In genomic region chr5:133331866-133332731, GRCh38 we compare ENCODE assay signal across 27 cellular contexts.
DNase-seq lines count a peak whose midpoint lies in the region; ATAC-seq and TF ChIP-seq lines count a peak whose summit lies in the region.
"Had no signal": no experiment of that assay in that cellular context is flagged by ENCODE, and none has a peak within 500 bp of the region (broad histone marks: within the 10 kb centered on the region; RNA-seq: fewer than 3 reads in every experiment).

No MANE protein-coding gene starts in this region.

- POLR2A ChIA-PET in activated naive CD8-positive, alpha-beta T cell treated with anti-CD3 and anti-CD28 coated beads, Interleukin-2, amount 10 ng/mL, durations not matched to agents 7 days and 5 days (lab: Charles Lee) = no interaction called here
- POLR2A ChIA-PET in CD4-positive, alpha-beta memory T cell (lab: Charles Lee; ENCODE audit: partially characterized antibody) = no interaction called here

- H3K4me3 Mint-ChIP-seq in activated naive CD8-positive, alpha-beta T cell treated with anti-CD3 and anti-CD28 coated beads, Interleukin-2, amount 10 ng/mL, durations not matched to agents 7 days and 5 days = peak overlapping the region; percentile 54
- no peak overlapping the region for H3K4me3 Mint-ChIP-seq in CD4-positive, alpha-beta memory T cell
- H3K4me3 Mint-ChIP-seq: activated naive CD4-positive, alpha-beta T cell treated with anti-CD3 and anti-CD28 coated beads, Interleukin-2, amount 10 ng/mL, durations not matched to agents 7 days and 5 days had no signal

- H3K27ac ChIP-seq in upper lobe of right lung = no peak overlapping the region
- H3K27ac ChIP-seq in CD4-positive, alpha-beta memory T cell (ENCODE audit: low read depth, low read length) = no peak overlapping the region
- H3K27ac ChIP-seq: colonic mucosa, epithelial cell of prostate, psoas muscle, tibial nerve, VCaP had no signal

- no peaks in the 10 kb centered on the region for H3K27me3 Mint-ChIP-seq in activated naive CD8-positive, alpha-beta T cell treated with anti-CD3 and anti-CD28 coated beads, Interleukin-2, amount 10 ng/mL, durations not matched to agents 7 days and 5 days
- peaks cover 0 to 1% of the 10 kb centered on the region in 2 donors for H3K27me3 Mint-ChIP-seq in CD4-positive, alpha-beta memory T cell

- no peaks in the 10 kb centered on the region for H3K9me3 ChIP-seq in upper lobe of right lung
- H3K9me3 ChIP-seq in CD4-positive, alpha-beta memory T cell (ENCODE audit: control insufficient read depth in 1 of 2, low read length in 2 of 2) = no peaks in the 10 kb centered on the region
- H3K9me3 ChIP-seq: colonic mucosa, psoas muscle, tibial nerve had no signal

- H3K9me3 Mint-ChIP-seq in activated naive CD8-positive, alpha-beta T cell treated with anti-CD3 and anti-CD28 coated beads, Interleukin-2, amount 10 ng/mL, durations not matched to agents 7 days and 5 days = no peaks in the 10 kb centered on the region
- H3K9me3 Mint-ChIP-seq in CD4-positive, alpha-beta memory T cell = no peaks in the 10 kb centered on the region
- H3K9me3 Mint-ChIP-seq: activated naive CD4-positive, alpha-beta T cell treated with anti-CD3 and anti-CD28 coated beads, Interleukin-2, amount 10 ng/mL, durations not matched to agents 7 days and 5 days had no signal

- DNase-seq in activated effector memory CD4-positive, alpha-beta T cell treated with anti-CD3 and anti-CD28 coated beads, Interleukin-2, amount 50 U/mL, for 16 hours = peak; percentile 21
- DNase-seq in activated effector memory CD4-positive, alpha-beta T cell treated with Interleukin-2 at 50 U/mL for 16 hours = no peak
- DNase-seq in NCI-H146 (lab: John Stamatoyannopoulos, UW) = peak; percentile 51
- peak; percentile 39 for DNase-seq in activated naive CD8-positive, alpha-beta T cell treated with anti-CD3 and anti-CD28 coated beads, Interleukin-2, amount 10 ng/mL, durations not matched to agents 7 days and 5 days
- DNase-seq in upper lobe of right lung = peak; percentile 57
- no peak for DNase-seq in DMS114 treated with DMSO at 0.1 percent for 48 hours (lab: John Stamatoyannopoulos, UW; ENCODE audit: unreplicated experiment)
- no peak for DNase-seq in CD4-positive, alpha-beta memory T cell
- DNase-seq: activated CD4-positive, alpha-beta T cell treated with anti-CD3 and anti-CD28 coated beads, Interleukin-2, amount 50 U/mL, for 48 hours; activated naive CD4-positive, alpha-beta T cell treated with anti-CD3 and anti-CD28 coated beads, Interleukin-2, amount 10 ng/mL, durations not matched to agents 7 days and 5 days; colonic mucosa; COR-L47; DMS79; effector CD8-positive, alpha-beta T cell; GF-D8; Kasumi-1; left ventricle myocardium superior; MV-4-11; NCI-H1694; NCI-H524; nucleus accumbens; psoas muscle; SHP77; T-helper 9 cell had no signal

- H3K4me3 ChIP-seq in upper lobe of right lung = no peak overlapping the region
- H3K4me3 ChIP-seq in CD4-positive, alpha-beta memory T cell (ENCODE audit: low read length in 2 of 2) = no peak overlapping the region
- H3K4me3 ChIP-seq: colonic mucosa, psoas muscle, tibial nerve had no signal

- no peaks in the 10 kb centered on the region for H3K36me3 Mint-ChIP-seq in activated naive CD8-positive, alpha-beta T cell treated with anti-CD3 and anti-CD28 coated beads, Interleukin-2, amount 10 ng/mL, durations not matched to agents 7 days and 5 days
- H3K36me3 Mint-ChIP-seq in CD4-positive, alpha-beta memory T cell = no peaks in the 10 kb centered on the region
- H3K36me3 Mint-ChIP-seq: activated naive CD4-positive, alpha-beta T cell treated with anti-CD3 and anti-CD28 coated beads, Interleukin-2, amount 10 ng/mL, durations not matched to agents 7 days and 5 days had no signal

- H3K27ac Mint-ChIP-seq in activated naive CD8-positive, alpha-beta T cell treated with anti-CD3 and anti-CD28 coated beads, Interleukin-2, amount 10 ng/mL, durations not matched to agents 7 days and 5 days = peak overlapping the region; percentile 80
- H3K27ac Mint-ChIP-seq in CD4-positive, alpha-beta memory T cell = no peak overlapping the region
- H3K27ac Mint-ChIP-seq: activated naive CD4-positive, alpha-beta T cell treated with anti-CD3 and anti-CD28 coated beads, Interleukin-2, amount 10 ng/mL, durations not matched to agents 7 days and 5 days had no signal

- intact Hi-C loops in upper lobe of right lung (cut with DNase I) = no loop called here
- intact Hi-C loops in CD4-positive, alpha-beta memory T cell (cut with micrococcal nuclease) = no loop called here

- TF ChIP-seq CTCF in upper lobe of right lung (IDR thresholded peaks at IDR 0.05) = no peak

- CTCF ChIA-PET in CD4-positive, alpha-beta memory T cell (lab: Charles Lee; ENCODE audit: partially characterized antibody) = no interaction called here

- peaks cover 33% of the 10 kb centered on the region for H3K4me1 Mint-ChIP-seq in activated naive CD8-positive, alpha-beta T cell treated with anti-CD3 and anti-CD28 coated beads, Interleukin-2, amount 10 ng/mL, durations not matched to agents 7 days and 5 days
- peaks cover 0 to 7% (median under 1%) of the 10 kb centered on the region in 4 donors for H3K4me1 Mint-ChIP-seq in CD4-positive, alpha-beta memory T cell

- H3K27me3 ChIP-seq in upper lobe of right lung = no peaks in the 10 kb centered on the region
- H3K27me3 ChIP-seq in CD4-positive, alpha-beta memory T cell (ENCODE audit: insufficient read depth, low read length) = no peaks in the 10 kb centered on the region
- H3K27me3 ChIP-seq: colonic mucosa, tibial nerve had no signal

- no peaks in the 10 kb centered on the region for H3K36me3 ChIP-seq in upper lobe of right lung
- no peaks in the 10 kb centered on the region for H3K36me3 ChIP-seq in CD4-positive, alpha-beta memory T cell (ENCODE audit: insufficient read depth, low read length)
- H3K36me3 ChIP-seq: colonic mucosa, tibial nerve had no signal

- peak; percentile 29 for ATAC-seq in activated naive CD8-positive, alpha-beta T cell treated with anti-CD3 and anti-CD28 coated beads, Interleukin-2, amount 10 ng/mL, durations not matched to agents 7 days and 5 days (ENCODE audit: low read depth)
- ATAC-seq in upper lobe of right lung = no peak
- ATAC-seq: left ventricle myocardium superior, Panc1, psoas muscle had no signal

- H3K4me1 ChIP-seq in upper lobe of right lung = no peaks in the 10 kb centered on the region
- H3K4me1 ChIP-seq in CD4-positive, alpha-beta memory T cell (ENCODE audit: insufficient read depth, low read length) = no peaks in the 10 kb centered on the region
- H3K4me1 ChIP-seq: colonic mucosa, psoas muscle, tibial nerve had no signal

Comparison
In these comparisons a context has a peak if more than half of its experiments do, and no peak if none do; other contexts are left out.
1. DNase-seq: peak in activated effector memory CD4-positive, alpha-beta T cell treated with anti-CD3 and anti-CD28 coated beads, Interleukin-2, amount 50 U/mL, for 16 hours (single experiment), NCI-H146 (single experiment), activated naive CD8-positive, alpha-beta T cell treated with anti-CD3 and anti-CD28 coated beads, Interleukin-2, amount 10 ng/mL, durations not matched to agents 7 days and 5 days (single experiment) and upper lobe of right lung (single experiment); none in activated effector memory CD4-positive, alpha-beta T cell treated with Interleukin-2 at 50 U/mL for 16 hours (single experiment), DMS114 treated with DMSO at 0.1 percent for 48 hours (single experiment) and CD4-positive, alpha-beta memory T cell (0 of 5).